ENCODE assay signal across 23 cellular contexts in the genomic region with DNA sequence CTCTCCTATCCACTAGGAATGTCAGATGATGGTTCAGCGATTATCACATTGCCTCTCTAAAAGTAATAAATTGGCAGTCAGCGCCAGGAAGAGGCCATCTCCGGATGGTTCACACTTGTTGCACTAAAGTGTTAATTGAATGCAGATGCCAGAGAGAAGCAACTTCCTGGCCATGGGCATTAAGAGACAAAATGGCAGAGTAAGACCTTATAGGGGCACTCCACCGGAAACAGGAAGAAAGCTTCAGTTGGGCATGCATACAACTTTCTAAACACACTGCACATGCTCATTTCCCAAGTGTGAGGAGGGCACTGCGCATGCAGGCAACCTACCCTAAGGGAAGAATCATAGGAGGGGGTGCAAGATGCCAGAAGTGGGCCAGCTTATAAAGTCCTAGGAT.
"Had no signal": no experiment of that assay in that cellular context is flagged by ENCODE, and none has a peak within 500 bp of the region (broad histone marks: within the 10 kb centered on the region; RNA-seq: fewer than 3 reads in every experiment).

No MANE protein-coding gene starts in this region.

- H3K27me3 ChIP-seq: Peyer's patch, SJCRH30 had no signal

- H3K36me3 Mint-ChIP-seq: activated naive CD4-positive, alpha-beta T cell treated with anti-CD3 and anti-CD28 coated beads, Interleukin-2, amount 10 ng/mL, durations not matched to agents 7 days and 5 days had no signal

- H3K4me1 Mint-ChIP-seq: activated CD4-positive, alpha-beta memory T cell treated with anti-CD3 and anti-CD28 coated beads, Interleukin-2, amount 10 ng/mL, durations not matched to agents 7 days and 5 days; activated naive CD4-positive, alpha-beta T cell treated with anti-CD3 and anti-CD28 coated beads, Interleukin-2, amount 10 ng/mL, durations not matched to agents 7 days and 5 days; activated naive CD8-positive, alpha-beta T cell treated with anti-CD3 and anti-CD28 coated beads for 36 hours had no signal

- DNase-seq: activated CD4-positive, alpha-beta memory T cell treated with anti-CD3 and anti-CD28 coated beads, Interleukin-2, amount 10 ng/mL, durations not matched to agents 7 days and 5 days; activated CD4-positive, alpha-beta T cell treated with anti-CD3 and anti-CD28 coated beads, Interleukin-2, amount 50 U/mL, for 1 hour; activated CD4-positive, CD25-positive, alpha-beta regulatory T cell; activated gamma-delta T cell treated with Interleukin-2 at 50 U/mL for 16 hours; activated naive CD4-positive, alpha-beta T cell treated with anti-CD3 and anti-CD28 coated beads, Interleukin-2, amount 10 ng/mL, durations not matched to agents 7 days and 5 days; activated naive CD8-positive, alpha-beta T cell treated with anti-CD3 and anti-CD28 coated beads for 36 hours; activated T-cell treated with anti-CD3 and anti-CD28 coated beads for 4 hours; activated T-cell treated with anti-CD3 and anti-CD28 coated beads, Interleukin-2, amount 50 U/mL, for 72 hours; anterior cingulate cortex; central memory CD4-positive, alpha-beta T cell; MM.1S; NCI-H1105 treated with DMSO at 0.1 percent for 48 hours; NCI-H1436 treated with DMSO at 0.1 percent for 48 hours; NCI-H187; NCI-H2081; NCI-H524; Peyer's patch; Right ventricle myocardium superior; SJCRH30; T-helper 1 cell had no signal

- H3K36me3 ChIP-seq: Peyer's patch, SJCRH30 had no signal

- H3K9me3 Mint-ChIP-seq: activated naive CD4-positive, alpha-beta T cell treated with anti-CD3 and anti-CD28 coated beads, Interleukin-2, amount 10 ng/mL, durations not matched to agents 7 days and 5 days had no signal

- H3K9me3 ChIP-seq: Peyer's patch, SJCRH30 had no signal

- H3K4me3 ChIP-seq: Peyer's patch, SJCRH30 had no signal

- H3K27me3 Mint-ChIP-seq: activated CD4-positive, alpha-beta memory T cell treated with anti-CD3 and anti-CD28 coated beads, Interleukin-2, amount 10 ng/mL, durations not matched to agents 7 days and 5 days; activated naive CD4-positive, alpha-beta T cell treated with anti-CD3 and anti-CD28 coated beads, Interleukin-2, amount 10 ng/mL, durations not matched to agents 7 days and 5 days had no signal

- H3K4me1 ChIP-seq: Peyer's patch, SJCRH30 had no signal

- ATAC-seq: activated T-cell treated with anti-CD3 and anti-CD28 coated beads, Interleukin-2, amount 50 U/mL, for 72 hours had no signal

- H3K27ac ChIP-seq: Peyer's patch, RWPE1, SJCRH30, VCaP had no signal

- H3K4me3 Mint-ChIP-seq: activated CD4-positive, alpha-beta memory T cell treated with anti-CD3 and anti-CD28 coated beads, Interleukin-2, amount 10 ng/mL, durations not matched to agents 7 days and 5 days; activated naive CD4-positive, alpha-beta T cell treated with anti-CD3 and anti-CD28 coated beads, Interleukin-2, amount 10 ng/mL, durations not matched to agents 7 days and 5 days; activated naive CD8-positive, alpha-beta T cell treated with anti-CD3 and anti-CD28 coated beads for 36 hours; activated T-cell treated with anti-CD3 and anti-CD28 coated beads, Interleukin-2, amount 50 U/mL, for 72 hours had no signal

- H3K27ac Mint-ChIP-seq: activated CD4-positive, alpha-beta memory T cell treated with anti-CD3 and anti-CD28 coated beads, Interleukin-2, amount 10 ng/mL, durations not matched to agents 7 days and 5 days; activated naive CD4-positive, alpha-beta T cell treated with anti-CD3 and anti-CD28 coated beads, Interleukin-2, amount 10 ng/mL, durations not matched to agents 7 days and 5 days; activated naive CD8-positive, alpha-beta T cell treated with anti-CD3 and anti-CD28 coated beads for 36 hours; activated T-cell treated with anti-CD3 and anti-CD28 coated beads, Interleukin-2, amount 50 U/mL, for 72 hours; activated T-helper 2 cell treated with anti-CD3 and anti-CD28 coated beads, Interferon-gamma antibody, Interleukin-2, Interleukin-4, amounts not matched to agents 10 μg/mL and 5 μg/mL and 100 μg/mL, durations not matched to agents 14 hours and 24 hours and 36 hours had no signal
